ENCODE assay signal across 8 cellular contexts in the genomic region with DNA sequence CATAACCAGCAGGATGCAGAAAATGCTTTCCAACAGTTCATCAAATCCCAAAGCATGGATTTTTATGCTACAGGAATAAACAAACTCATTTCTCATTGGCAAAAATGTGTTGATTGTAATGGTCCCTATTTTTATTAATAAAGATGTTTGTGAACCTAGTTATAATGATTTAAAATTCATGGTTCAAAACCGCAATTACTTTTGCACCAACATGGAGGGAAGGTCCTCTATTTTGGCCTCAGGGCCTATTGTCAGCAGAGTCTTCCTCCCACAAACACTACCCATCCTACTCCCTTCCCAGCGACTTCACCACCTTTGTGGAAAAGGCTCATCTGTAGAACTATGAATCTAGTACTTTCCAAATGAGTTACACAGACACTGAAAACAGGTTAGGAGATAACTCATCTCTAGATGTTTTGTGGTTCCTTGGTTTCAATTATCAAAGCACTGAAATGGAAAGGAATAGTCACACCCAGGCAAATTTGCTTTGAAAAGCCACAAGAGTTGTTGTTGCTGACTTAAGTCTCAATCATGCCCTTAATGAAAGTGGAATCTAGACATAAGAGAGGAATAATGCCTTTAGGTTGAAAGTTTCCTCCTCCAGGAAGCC. TPM values are rescaled to one million over a fixed set of nuclear protein-coding genes. Genes with fewer than 3 reads are reported as not detected.
DNase-seq lines count a peak whose midpoint lies in the region; ATAC-seq and TF ChIP-seq lines count a peak whose summit lies in the region.

No MANE protein-coding gene starts in this region.

- no peak for TF ChIP-seq CTCF in GM13977 (IDR thresholded peaks at IDR 0.05; ENCODE audit: extremely low read depth, insufficient read depth, missing control alignments)
- TF ChIP-seq CTCF in glutamatergic neuron (IDR thresholded peaks at IDR 0.05; ENCODE audit: partially characterized antibody, unreplicated experiment), result no peak

- H3K27me3 Mint-ChIP-seq in activated naive CD4-positive, alpha-beta T cell treated with anti-CD3 and anti-CD28 coated beads, Interleukin-2, amount 50 U/mL, for 24 hours, result no peaks in the 10 kb centered on the region
- H3K27me3 Mint-ChIP-seq in glutamatergic neuron (ENCODE audit: unreplicated experiment), result no peaks in the 10 kb centered on the region

- peak; percentile 66 for ATAC-seq in GM19397 (IDR thresholded peaks at IDR 0.05; ENCODE audit: unreplicated experiment)
- peak; percentile 87 for ATAC-seq in HG03097 (IDR thresholded peaks at IDR 0.05; ENCODE audit: low FRiP score, unreplicated experiment)

- DNase-seq in GM13977 (ENCODE audit: low spot score), result peak; percentile 50
- no peak for DNase-seq in glutamatergic neuron
- no peak for DNase-seq in NCI-H526 treated with DMSO at 0.1 percent for 48 hours (lab: John Stamatoyannopoulos, UW)
- DNase-seq in inferior parietal cortex (ENCODE audit: extremely low spot score), result no peak
- DNase-seq in kidney glomerular epithelial cell (lab: John Stamatoyannopoulos, UW), result no peak

- peaks cover 11% of the 10 kb centered on the region for H3K9me3 Mint-ChIP-seq in activated naive CD4-positive, alpha-beta T cell treated with anti-CD3 and anti-CD28 coated beads, Interleukin-2, amount 50 U/mL, for 24 hours
- no peaks in the 10 kb centered on the region for H3K9me3 Mint-ChIP-seq in glutamatergic neuron (ENCODE audit: unreplicated experiment)

- peaks cover 5% of the 10 kb centered on the region for H3K36me3 Mint-ChIP-seq in activated naive CD4-positive, alpha-beta T cell treated with anti-CD3 and anti-CD28 coated beads, Interleukin-2, amount 50 U/mL, for 24 hours
- H3K36me3 Mint-ChIP-seq in glutamatergic neuron (ENCODE audit: unreplicated experiment), result peaks cover 4% of the 10 kb centered on the region

- H3K4me1 Mint-ChIP-seq in activated naive CD4-positive, alpha-beta T cell treated with anti-CD3 and anti-CD28 coated beads, Interleukin-2, amount 50 U/mL, for 24 hours, result peaks cover 61% of the 10 kb centered on the region
- no peaks in the 10 kb centered on the region for H3K4me1 Mint-ChIP-seq in glutamatergic neuron (ENCODE audit: low read depth, unreplicated experiment)

- H3K4me3 Mint-ChIP-seq in activated naive CD4-positive, alpha-beta T cell treated with anti-CD3 and anti-CD28 coated beads, Interleukin-2, amount 50 U/mL, for 24 hours, result peak overlapping the region; percentile 66
- H3K4me3 Mint-ChIP-seq in glutamatergic neuron (ENCODE audit: unreplicated experiment), result no peak overlapping the region

- in situ Hi-C loops in GM13977 (cut with MboI; ENCODE audit: low pct_unique_long_range_greater_than_20kb, low sequenced_read_pairs, unreplicated experiment), result no loop called here

- peak overlapping the region; percentile 88 for H3K27ac Mint-ChIP-seq in activated naive CD4-positive, alpha-beta T cell treated with anti-CD3 and anti-CD28 coated beads, Interleukin-2, amount 50 U/mL, for 24 hours
- H3K27ac Mint-ChIP-seq in glutamatergic neuron (ENCODE audit: unreplicated experiment), result no peak overlapping the region

RNA-seq across cellular contexts. Expression of a gene that starts 59.4 kb away (rescaled TPM):
- total RNA-seq in glutamatergic neuron (ENCODE audit: unreplicated experiment), result 70.6 TPM
